21 cellular contexts compared by ENCODE assay signal in genomic region chr10:75353183-75353582, GRCh38. TPM values are rescaled to one million over a fixed set of nuclear protein-coding genes. Genes with fewer than 3 reads are reported as not detected.
"Had no signal": no experiment of that assay in that cellular context is flagged by ENCODE, and none has a peak within 500 bp of the region (broad histone marks: within the 10 kb centered on the region; RNA-seq: fewer than 3 reads in every experiment).

No MANE protein-coding gene starts in this region.

- H3K36me3 ChIP-seq: heart right ventricle, pancreas, right atrium auricular region, transverse colon had no signal

- H3K4me3 ChIP-seq: heart right ventricle, pancreas, psoas muscle, right atrium auricular region, skin epidermis, transverse colon had no signal

- ATAC-seq: heart right ventricle; naive thymus-derived CD4-positive, alpha-beta T cell; stimulated activated memory B cell treated with anti-CD40 and anti-IgM and Interleukin-4, amounts not matched to agents 10 μg/mL and 1 μg/mL and 100 μg/mL, for 72 hours; T-cell; WTC11 had no signal

- FAIRE-seq: endometrium, pancreas had no signal

- H3K27ac ChIP-seq: heart right ventricle, pancreas, psoas muscle, right atrium auricular region, skin epidermis, transverse colon had no signal

- DNase-seq: activated CD8-positive, alpha-beta memory T cell treated with anti-CD3 and anti-CD28 coated beads for 24 hours; activated CD8-positive, alpha-beta memory T cell treated with anti-CD3 and anti-CD28 coated beads, Interleukin-2, amount 50 U/mL, for 4 hours; activated naive CD4-positive, alpha-beta T cell treated with Interleukin-2 at 50 U/mL for 16 hours; activated naive CD8-positive, alpha-beta T cell treated with anti-CD3 and anti-CD28 coated beads for 36 hours; activated T-cell treated with anti-CD3 and anti-CD28 coated beads, Interleukin-2, amount 50 U/mL, for 24 hours; cerebellar nuclear complex; cortex of kidney; heart right ventricle; kidney glomerular epithelial cell; naive thymus-derived CD4-positive, alpha-beta T cell; pancreas; psoas muscle; stimulated activated CD4-positive, alpha-beta T cell treated with anti-CD3 and anti-CD28 coated beads, Interleukin-1b, Interleukin-23, amount 100 ng/mL, for 48 hours; T-cell; T-helper 9 cell; transverse colon had no signal

- H3K9me3 ChIP-seq: pancreas, psoas muscle, transverse colon had no signal

- H3K27me3 ChIP-seq: pancreas, right atrium auricular region, transverse colon had no signal

- H3K4me1 ChIP-seq: heart right ventricle, pancreas, psoas muscle, right atrium auricular region had no signal

RNA-seq across cellular contexts. Expression of gene ZNF503, which starts 48.4 kb away (rescaled TPM):
- polyA plus RNA-seq: naive thymus-derived CD4-positive, alpha-beta T cell had no signal
